In the genomic region with DNA sequence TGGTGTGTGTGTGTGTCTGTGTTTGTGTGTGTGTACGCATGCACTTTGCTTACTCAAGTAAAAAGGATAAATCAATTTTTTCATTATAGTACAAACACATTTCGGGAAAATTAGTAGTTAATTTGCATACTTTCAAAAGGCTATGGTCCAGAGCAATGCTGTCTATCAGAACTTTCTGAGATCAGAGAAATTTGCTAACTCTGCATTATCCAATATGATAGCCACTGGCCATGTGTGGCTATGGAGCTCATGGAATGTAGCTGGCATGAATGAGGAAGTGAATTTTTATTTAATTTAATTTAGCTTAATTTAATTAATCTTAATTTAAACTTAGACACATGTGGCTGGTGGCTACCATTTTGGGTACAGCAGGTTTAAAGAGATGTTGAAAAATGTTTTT, we compare ENCODE assay signal across 29 cellular contexts.
"Had no signal": no experiment of that assay in that cellular context is flagged by ENCODE, and none has a peak within 500 bp of the region (broad histone marks: within the 10 kb centered on the region; RNA-seq: fewer than 3 reads in every experiment).

No MANE protein-coding gene starts in this region.

- H3K9me3 Mint-ChIP-seq: dendritic cell treated with granulocyte-macrophage colony-stimulating factor and Interleukin-4, amounts not matched to agents 40 ng/mL and 50 ng/mL, for 4 days; endodermal cell had no signal

- H3K4me1 ChIP-seq: colonic mucosa, esophagus muscularis mucosa, esophagus squamous epithelium, foreskin keratinocyte, gastrocnemius medialis, gastroesophageal sphincter, heart left ventricle, heart right ventricle had no signal

- H3K4me3 ChIP-seq: colonic mucosa, coronary artery, dorsolateral prefrontal cortex, esophagus muscularis mucosa, esophagus squamous epithelium, gastrocnemius medialis, gastroesophageal sphincter, heart left ventricle, heart right ventricle had no signal

- H3K4me3 Mint-ChIP-seq: dendritic cell treated with granulocyte-macrophage colony-stimulating factor and Interleukin-4, amounts not matched to agents 40 ng/mL and 50 ng/mL, for 4 days; effector memory CD8-positive, alpha-beta T cell; endodermal cell had no signal

- H3K27ac ChIP-seq: colonic mucosa, coronary artery, dorsolateral prefrontal cortex, epithelial cell of prostate, esophagus muscularis mucosa, esophagus squamous epithelium, foreskin keratinocyte, gastrocnemius medialis, gastroesophageal sphincter, heart left ventricle, heart right ventricle had no signal

- H3K27me3 ChIP-seq: colonic mucosa, dorsolateral prefrontal cortex, esophagus muscularis mucosa, esophagus squamous epithelium, foreskin keratinocyte, gastrocnemius medialis, gastroesophageal sphincter, heart left ventricle, heart right ventricle had no signal

- H3K27me3 Mint-ChIP-seq: dendritic cell treated with granulocyte-macrophage colony-stimulating factor and Interleukin-4, amounts not matched to agents 40 ng/mL and 50 ng/mL, for 4 days; effector memory CD8-positive, alpha-beta T cell had no signal

- H3K27ac Mint-ChIP-seq: dendritic cell treated with granulocyte-macrophage colony-stimulating factor and Interleukin-4, amounts not matched to agents 40 ng/mL and 50 ng/mL, for 4 days; effector memory CD8-positive, alpha-beta T cell; endodermal cell had no signal

- ATAC-seq: effector memory CD8-positive, alpha-beta T cell; esophagus mucosa; foreskin keratinocyte; gastrocnemius medialis; gastroesophageal sphincter; heart left ventricle; heart right ventricle had no signal

- H3K9me3 ChIP-seq: colonic mucosa, esophagus muscularis mucosa, esophagus squamous epithelium, gastrocnemius medialis, heart left ventricle had no signal

- H3K4me1 Mint-ChIP-seq: endodermal cell had no signal

- H3K36me3 ChIP-seq: colonic mucosa, esophagus muscularis mucosa, esophagus squamous epithelium, gastrocnemius medialis, gastroesophageal sphincter, heart left ventricle, heart right ventricle had no signal

- DNase-seq: colonic mucosa; cortex of kidney; dermis blood vessel endothelial cell; dorsolateral prefrontal cortex; effector CD4-positive, alpha-beta T cell; effector CD8-positive, alpha-beta T cell; effector memory CD4-positive, alpha-beta T cell; effector memory CD8-positive, alpha-beta T cell; endodermal cell; erythroblast; esophagus squamous epithelium; foreskin fibroblast; foreskin keratinocyte; foreskin melanocyte; gastrocnemius medialis; glutamatergic neuron; head of caudate nucleus; heart left ventricle; heart right ventricle had no signal

- FAIRE-seq: colon, endometrium, endothelial cell of umbilical vein, frontal cortex had no signal
